ENCODE assay signal across 1 cellular context in genomic region chr2:38751043-38751846, GRCh38.
TF ChIP-seq lines count a peak whose summit lies in the region.

SRSF7 (minus strand) TSS chr2:38751361; CDS start chr2:38751256, 105 bp downstream.

TF ChIP-seq in K562, 482 proteins besides CTCF, POLR2A, EP300 and RAD21 (continued from another document and continues in another):
- TF ChIP-seq SMARCC2 (IDR thresholded peaks at IDR 0.05; ENCODE audit: low read depth): no peak
- no peak for TF ChIP-seq HMG20A (CRISPR knock-in tag; conservative IDR thresholded peaks at IDR 0.05)
- no peak for TF ChIP-seq SETDB1 (IDR thresholded peaks at IDR 0.05; ENCODE audit: low read length)
- TF ChIP-seq ERF (CRISPR knock-in tag; IDR thresholded peaks at IDR 0.05): 0 out of 2 replicates have a peak, but pooled peaks have one; percentile 25
- peak; percentile 82 for TF ChIP-seq RNF2 (IDR thresholded peaks at IDR 0.05)
- TF ChIP-seq PCBP1 (IDR thresholded peaks at IDR 0.05; ENCODE audit: low read depth, low read length, poor library complexity, severe bottlenecking): peak; percentile 67
- peak in 1 of 2 experiments; percentile 73; a peak in 1 of 4 replicates for TF ChIP-seq TBL1XR1 (IDR thresholded peaks at IDR 0.05; ENCODE audit: low read length in 2 of 2)
- peak; percentile 41; the same call in 1 of the 2 replicates for TF ChIP-seq SIN3B (IDR thresholded peaks at IDR 0.05; ENCODE audit: low read depth)
- TF ChIP-seq RFX1 (IDR thresholded peaks at IDR 0.05): peak; percentile 97
- TF ChIP-seq ARID2 (IDR thresholded peaks at IDR 0.05): peak; percentile 68; the same call in 1 of the 2 replicates
- no peak for TF ChIP-seq SMAD2 (IDR thresholded peaks at IDR 0.05; ENCODE audit: low read depth, low read length)
- 0 out of 2 replicates have a peak, but pooled peaks have one; percentile 29 for TF ChIP-seq CEBPZ (IDR thresholded peaks at IDR 0.05; ENCODE audit: borderline replicate concordance, low read depth, low read length)
- peak; percentile 35; the same call in 1 of the 2 replicates for TF ChIP-seq NR2C1 (IDR thresholded peaks at IDR 0.05)
- peak; percentile 60 for TF ChIP-seq NR2C1 (tag; IDR thresholded peaks at IDR 0.05)
- TF ChIP-seq CBFA2T3 (IDR thresholded peaks at IDR 0.05): peak; percentile 12; the same call in 1 of the 2 replicates
- TF ChIP-seq SMAD1 (IDR thresholded peaks at IDR 0.05; ENCODE audit: low read depth, low read length, partially characterized antibody): peak; percentile 99
- TF ChIP-seq ZC3H4 (CRISPR knock-in tag; IDR thresholded peaks at IDR 0.05; ENCODE audit: borderline replicate concordance): no peak; the same call in 1 of the 2 replicates
- no peak for TF ChIP-seq SRSF7 (optimal IDR thresholded peaks at IDR 0.05; ENCODE audit: low read depth, low read length)
- TF ChIP-seq KAT2B (IDR thresholded peaks at IDR 0.05; ENCODE audit: low read depth, low read length): no peak
- no peak for TF ChIP-seq HINFP (tag; conservative IDR thresholded peaks at IDR 0.05; ENCODE audit: low read depth)
- no peak for TF ChIP-seq CHD4 (IDR thresholded peaks at IDR 0.05; ENCODE audit: insufficient read depth, insufficient replicate concordance, low read depth, low read length, poor library complexity, severe bottlenecking)
- TF ChIP-seq PBX2 (CRISPR knock-in tag; IDR thresholded peaks at IDR 0.05; ENCODE audit: low read depth): no peak
- no peak for TF ChIP-seq PBX2 (tag; conservative IDR thresholded peaks at IDR 0.05; ENCODE audit: low read depth)
- no peak for TF ChIP-seq ZNF253 (CRISPR knock-in tag; conservative IDR thresholded peaks at IDR 0.05)
- TF ChIP-seq TAL1 (IDR thresholded peaks at IDR 0.05): no peak
- TF ChIP-seq YBX1 (IDR thresholded peaks at IDR 0.05): no peak
- TF ChIP-seq ASH1L (IDR thresholded peaks at IDR 0.05; ENCODE audit: borderline replicate concordance, low read depth, partially characterized antibody): peak; percentile 50
- TF ChIP-seq ZEB2 (IDR thresholded peaks at IDR 0.05): no peak
- peak; percentile 76 for TF ChIP-seq HMGN3 (IDR thresholded peaks at IDR 0.05; ENCODE audit: borderline replicate concordance, extremely low read depth, insufficient read length, low read depth, low read length)
- peak; percentile 62; the same call in 1 of the 2 replicates for TF ChIP-seq ZKSCAN1 (IDR thresholded peaks at IDR 0.05; ENCODE audit: low read depth, low read length)
- TF ChIP-seq HLTF (IDR thresholded peaks at IDR 0.05): peak; percentile 94
- peak; percentile 64; the same call in 1 of the 2 replicates for TF ChIP-seq ZBTB26 (CRISPR knock-in tag; IDR thresholded peaks at IDR 0.05)
- peak; percentile 66 for TF ChIP-seq CREB3L1 (IDR thresholded peaks at IDR 0.05; ENCODE audit: borderline replicate concordance, low read depth)
- TF ChIP-seq NR3C1 (CRISPR knock-in tag; IDR thresholded peaks at IDR 0.05): no peak
- TF ChIP-seq CTBP1 (IDR thresholded peaks at IDR 0.05; ENCODE audit: borderline replicate concordance): peak; percentile 85; the same call in 1 of the 2 replicates
- no peak for TF ChIP-seq CREBBP (IDR thresholded peaks at IDR 0.05; ENCODE audit: low read depth, low read length)
- peak; percentile 50; the same call in 1 of the 2 replicates for TF ChIP-seq ATF1 (CRISPR knock-in tag; IDR thresholded peaks at IDR 0.05)
- peak; percentile 90 for TF ChIP-seq ATF1 (tag; IDR thresholded peaks at IDR 0.05)
- peak; percentile 94 for TF ChIP-seq HBP1 (CRISPR knock-in tag; IDR thresholded peaks at IDR 0.05)
- peak; percentile 87; the same call in 1 of the 2 replicates for TF ChIP-seq ZNF717 (CRISPR knock-in tag; IDR thresholded peaks at IDR 0.05)
- peak; percentile 90 for TF ChIP-seq GABPB1 (CRISPR knock-in tag; IDR thresholded peaks at IDR 0.05)
- TF ChIP-seq MYC (IDR thresholded peaks at IDR 0.05; ENCODE audit: low read depth, low read length): peak; percentile 98
- peak; percentile 100 for TF ChIP-seq MYC (CRISPR knock-in tag; IDR thresholded peaks at IDR 0.05; ENCODE audit: borderline replicate concordance, low read depth)
- no peak for TF ChIP-seq FUS (optimal IDR thresholded peaks at IDR 0.05; ENCODE audit: low read depth, low read length)
- no peak for TF ChIP-seq COPS2 (conservative IDR thresholded peaks at IDR 0.05)
- peak; percentile 63 for TF ChIP-seq ZNF740 (CRISPR knock-in tag; IDR thresholded peaks at IDR 0.05)
- TF ChIP-seq ZNF740 (tag; IDR thresholded peaks at IDR 0.05): no peak; a peak in 1 of 4 replicates
- TF ChIP-seq ZZZ3 (IDR thresholded peaks at IDR 0.05): no peak
- peak; percentile 56; the same call in 1 of the 2 replicates for TF ChIP-seq SMARCE1 (IDR thresholded peaks at IDR 0.05)
- no peak for TF ChIP-seq PATZ1 (CRISPR knock-in tag; IDR thresholded peaks at IDR 0.05; ENCODE audit: borderline replicate concordance)
- TF ChIP-seq ZNF668 (CRISPR knock-in tag; IDR thresholded peaks at IDR 0.05): no peak
- no peak for TF ChIP-seq MCM5 (IDR thresholded peaks at IDR 0.05; ENCODE audit: low read depth)
- no peak for TF ChIP-seq NR0B1 (IDR thresholded peaks at IDR 0.05; ENCODE audit: partially characterized antibody)
- TF ChIP-seq ZNF174 (CRISPR knock-in tag; IDR thresholded peaks at IDR 0.05): no peak
- no peak for TF ChIP-seq TBP (optimal IDR thresholded peaks at IDR 0.05; ENCODE audit: low read depth, low read length)
